ENCODE assay signal across 2 cellular contexts in the genomic region with DNA sequence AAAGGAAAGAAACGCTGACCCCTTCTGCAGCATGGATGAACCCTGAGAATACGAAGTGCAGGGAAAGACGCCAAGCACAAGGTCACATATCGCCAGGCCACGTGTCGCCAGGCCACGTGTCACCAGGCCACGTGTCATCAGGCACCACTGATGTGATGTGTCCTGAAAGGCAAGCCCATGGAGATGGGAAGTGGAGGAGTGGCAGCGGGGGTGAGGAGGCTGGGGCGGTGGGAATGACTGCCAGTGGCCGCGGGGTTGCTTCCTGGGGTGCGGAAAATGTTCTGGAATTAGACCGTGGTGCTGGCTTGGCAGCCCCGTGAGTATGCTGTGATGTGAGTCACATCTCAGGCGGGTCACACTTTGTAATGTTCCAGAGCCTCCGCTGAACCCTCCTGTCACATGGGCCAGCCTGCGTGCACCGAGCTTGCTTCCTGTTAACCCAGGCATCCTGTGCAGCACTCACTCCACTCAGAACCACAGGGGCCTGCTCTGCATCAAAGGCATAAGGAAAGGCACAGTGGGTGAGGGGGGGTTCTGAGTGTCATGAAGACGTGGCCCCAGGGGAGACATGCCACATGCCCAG.
TF ChIP-seq lines count a peak whose summit lies in the region.

No MANE protein-coding gene starts in this region.

TF ChIP-seq in liver, 16 proteins besides CTCF, POLR2A, EP300 and RAD21:
- TF ChIP-seq RXRA (IDR thresholded peaks at IDR 0.05) (peak in 1 of 2 donors; percentile 70), SP1 (IDR thresholded peaks at IDR 0.05) (peak; percentile 26), GABPA (IDR thresholded peaks at IDR 0.05 in 1 of 2, conservative IDR thresholded peaks at IDR 0.05 in 1 of 2) (no peak), YY1 (IDR thresholded peaks at IDR 0.05) (no peak), NR2F2 (IDR thresholded peaks at IDR 0.05) (peak; percentile 57), FOXA2 (IDR thresholded peaks at IDR 0.05) (no peak), EGR1 (IDR thresholded peaks at IDR 0.05; ENCODE audit: low read depth in 2 of 2) (no peak), TAF1 (conservative IDR thresholded peaks at IDR 0.05) (no peak), HNF4A (conservative IDR thresholded peaks at IDR 0.05) (no peak), FOXA1 (IDR thresholded peaks at IDR 0.05) (no peak), HNF4G (IDR thresholded peaks at IDR 0.05) (no peak), JUND (IDR thresholded peaks at IDR 0.05) (peak in 1 of 2 donors; percentile 21)
- TF ChIP-seq, protein P1, sequence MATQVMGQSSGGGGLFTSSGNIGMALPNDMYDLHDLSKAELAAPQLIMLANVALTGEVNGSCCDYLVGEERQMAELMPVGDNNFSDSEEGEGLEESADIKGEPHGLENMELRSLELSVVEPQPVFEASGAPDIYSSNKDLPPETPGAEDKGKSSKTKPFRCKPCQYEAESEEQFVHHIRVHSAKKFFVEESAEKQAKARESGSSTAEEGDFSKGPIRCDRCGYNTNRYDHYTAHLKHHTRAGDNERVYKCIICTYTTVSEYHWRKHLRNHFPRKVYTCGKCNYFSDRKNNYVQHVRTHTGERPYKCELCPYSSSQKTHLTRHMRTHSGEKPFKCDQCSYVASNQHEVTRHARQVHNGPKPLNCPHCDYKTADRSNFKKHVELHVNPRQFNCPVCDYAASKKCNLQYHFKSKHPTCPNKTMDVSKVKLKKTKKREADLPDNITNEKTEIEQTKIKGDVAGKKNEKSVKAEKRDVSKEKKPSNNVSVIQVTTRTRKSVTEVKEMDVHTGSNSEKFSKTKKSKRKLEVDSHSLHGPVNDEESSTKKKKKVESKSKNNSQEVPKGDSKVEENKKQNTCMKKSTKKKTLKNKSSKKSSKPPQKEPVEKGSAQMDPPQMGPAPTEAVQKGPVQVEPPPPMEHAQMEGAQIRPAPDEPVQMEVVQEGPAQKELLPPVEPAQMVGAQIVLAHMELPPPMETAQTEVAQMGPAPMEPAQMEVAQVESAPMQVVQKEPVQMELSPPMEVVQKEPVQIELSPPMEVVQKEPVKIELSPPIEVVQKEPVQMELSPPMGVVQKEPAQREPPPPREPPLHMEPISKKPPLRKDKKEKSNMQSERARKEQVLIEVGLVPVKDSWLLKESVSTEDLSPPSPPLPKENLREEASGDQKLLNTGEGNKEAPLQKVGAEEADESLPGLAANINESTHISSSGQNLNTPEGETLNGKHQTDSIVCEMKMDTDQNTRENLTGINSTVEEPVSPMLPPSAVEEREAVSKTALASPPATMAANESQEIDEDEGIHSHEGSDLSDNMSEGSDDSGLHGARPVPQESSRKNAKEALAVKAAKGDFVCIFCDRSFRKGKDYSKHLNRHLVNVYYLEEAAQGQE (IDR thresholded peaks at IDR 0.05) = no peak
- TF ChIP-seq, protein P2, sequence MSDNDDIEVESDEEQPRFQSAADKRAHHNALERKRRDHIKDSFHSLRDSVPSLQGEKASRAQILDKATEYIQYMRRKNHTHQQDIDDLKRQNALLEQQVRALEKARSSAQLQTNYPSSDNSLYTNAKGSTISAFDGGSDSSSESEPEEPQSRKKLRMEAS (IDR thresholded peaks at IDR 0.05) = no peak
- TF ChIP-seq, protein P3, sequence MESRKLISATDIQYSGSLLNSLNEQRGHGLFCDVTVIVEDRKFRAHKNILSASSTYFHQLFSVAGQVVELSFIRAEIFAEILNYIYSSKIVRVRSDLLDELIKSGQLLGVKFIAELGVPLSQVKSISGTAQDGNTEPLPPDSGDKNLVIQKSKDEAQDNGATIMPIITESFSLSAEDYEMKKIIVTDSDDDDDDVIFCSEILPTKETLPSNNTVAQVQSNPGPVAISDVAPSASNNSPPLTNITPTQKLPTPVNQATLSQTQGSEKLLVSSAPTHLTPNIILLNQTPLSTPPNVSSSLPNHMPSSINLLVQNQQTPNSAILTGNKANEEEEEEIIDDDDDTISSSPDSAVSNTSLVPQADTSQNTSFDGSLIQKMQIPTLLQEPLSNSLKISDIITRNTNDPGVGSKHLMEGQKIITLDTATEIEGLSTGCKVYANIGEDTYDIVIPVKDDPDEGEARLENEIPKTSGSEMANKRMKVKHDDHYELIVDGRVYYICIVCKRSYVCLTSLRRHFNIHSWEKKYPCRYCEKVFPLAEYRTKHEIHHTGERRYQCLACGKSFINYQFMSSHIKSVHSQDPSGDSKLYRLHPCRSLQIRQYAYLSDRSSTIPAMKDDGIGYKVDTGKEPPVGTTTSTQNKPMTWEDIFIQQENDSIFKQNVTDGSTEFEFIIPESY (IDR thresholded peaks at IDR 0.05) = no peak
- TF ChIP-seq, protein P4, sequence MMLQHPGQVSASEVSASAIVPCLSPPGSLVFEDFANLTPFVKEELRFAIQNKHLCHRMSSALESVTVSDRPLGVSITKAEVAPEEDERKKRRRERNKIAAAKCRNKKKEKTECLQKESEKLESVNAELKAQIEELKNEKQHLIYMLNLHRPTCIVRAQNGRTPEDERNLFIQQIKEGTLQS (IDR thresholded peaks at IDR 0.05) = no peak

TF ChIP-seq in HepG2, 621 proteins besides CTCF, POLR2A, EP300 and RAD21:
- TF ChIP-seq PAWR (CRISPR knock-in tag; IDR thresholded peaks at IDR 0.05; ENCODE audit: borderline replicate concordance) = no peak
- TF ChIP-seq ZNF768 (CRISPR knock-in tag; IDR thresholded peaks at IDR 0.05) = no peak
- TF ChIP-seq, protein P5, sequence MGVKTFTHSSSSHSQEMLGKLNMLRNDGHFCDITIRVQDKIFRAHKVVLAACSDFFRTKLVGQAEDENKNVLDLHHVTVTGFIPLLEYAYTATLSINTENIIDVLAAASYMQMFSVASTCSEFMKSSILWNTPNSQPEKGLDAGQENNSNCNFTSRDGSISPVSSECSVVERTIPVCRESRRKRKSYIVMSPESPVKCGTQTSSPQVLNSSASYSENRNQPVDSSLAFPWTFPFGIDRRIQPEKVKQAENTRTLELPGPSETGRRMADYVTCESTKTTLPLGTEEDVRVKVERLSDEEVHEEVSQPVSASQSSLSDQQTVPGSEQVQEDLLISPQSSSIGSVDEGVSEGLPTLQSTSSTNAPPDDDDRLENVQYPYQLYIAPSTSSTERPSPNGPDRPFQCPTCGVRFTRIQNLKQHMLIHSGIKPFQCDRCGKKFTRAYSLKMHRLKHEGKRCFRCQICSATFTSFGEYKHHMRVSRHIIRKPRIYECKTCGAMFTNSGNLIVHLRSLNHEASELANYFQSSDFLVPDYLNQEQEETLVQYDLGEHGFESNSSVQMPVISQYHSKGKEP (CRISPR knock-in tag; IDR thresholded peaks at IDR 0.05) = no peak
- TF ChIP-seq, protein P6, sequence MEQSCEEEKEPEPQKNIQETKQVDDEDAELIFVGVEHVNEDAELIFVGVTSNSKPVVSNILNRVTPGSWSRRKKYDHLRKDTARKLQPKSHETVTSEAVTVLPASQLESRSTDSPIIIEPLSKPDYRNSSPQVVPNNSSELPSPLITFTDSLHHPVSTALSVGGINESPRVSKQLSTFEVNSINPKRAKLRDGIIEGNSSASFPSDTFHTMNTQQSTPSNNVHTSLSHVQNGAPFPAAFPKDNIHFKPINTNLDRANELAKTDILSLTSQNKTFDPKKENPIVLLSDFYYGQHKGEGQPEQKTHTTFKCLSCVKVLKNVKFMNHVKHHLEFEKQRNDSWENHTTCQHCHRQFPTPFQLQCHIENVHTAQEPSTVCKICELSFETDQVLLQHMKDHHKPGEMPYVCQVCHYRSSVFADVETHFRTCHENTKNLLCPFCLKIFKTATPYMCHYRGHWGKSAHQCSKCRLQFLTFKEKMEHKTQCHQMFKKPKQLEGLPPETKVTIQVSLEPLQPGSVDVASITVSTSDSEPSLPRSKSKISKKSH (CRISPR knock-in tag; IDR thresholded peaks at IDR 0.05; ENCODE audit: borderline replicate concordance) = no peak
- TF ChIP-seq RBM22 (optimal IDR thresholded peaks at IDR 0.05; ENCODE audit: low read length) = no peak
- TF ChIP-seq, protein P7, sequence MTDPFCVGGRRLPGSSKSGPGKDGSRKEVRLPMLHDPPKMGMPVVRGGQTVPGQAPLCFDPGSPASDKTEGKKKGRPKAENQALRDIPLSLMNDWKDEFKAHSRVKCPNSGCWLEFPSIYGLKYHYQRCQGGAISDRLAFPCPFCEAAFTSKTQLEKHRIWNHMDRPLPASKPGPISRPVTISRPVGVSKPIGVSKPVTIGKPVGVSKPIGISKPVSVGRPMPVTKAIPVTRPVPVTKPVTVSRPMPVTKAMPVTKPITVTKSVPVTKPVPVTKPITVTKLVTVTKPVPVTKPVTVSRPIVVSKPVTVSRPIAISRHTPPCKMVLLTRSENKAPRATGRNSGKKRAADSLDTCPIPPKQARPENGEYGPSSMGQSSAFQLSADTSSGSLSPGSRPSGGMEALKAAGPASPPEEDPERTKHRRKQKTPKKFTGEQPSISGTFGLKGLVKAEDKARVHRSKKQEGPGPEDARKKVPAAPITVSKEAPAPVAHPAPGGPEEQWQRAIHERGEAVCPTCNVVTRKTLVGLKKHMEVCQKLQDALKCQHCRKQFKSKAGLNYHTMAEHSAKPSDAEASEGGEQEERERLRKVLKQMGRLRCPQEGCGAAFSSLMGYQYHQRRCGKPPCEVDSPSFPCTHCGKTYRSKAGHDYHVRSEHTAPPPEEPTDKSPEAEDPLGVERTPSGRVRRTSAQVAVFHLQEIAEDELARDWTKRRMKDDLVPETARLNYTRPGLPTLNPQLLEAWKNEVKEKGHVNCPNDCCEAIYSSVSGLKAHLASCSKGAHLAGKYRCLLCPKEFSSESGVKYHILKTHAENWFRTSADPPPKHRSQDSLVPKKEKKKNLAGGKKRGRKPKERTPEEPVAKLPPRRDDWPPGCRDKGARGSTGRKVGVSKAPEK (CRISPR knock-in tag; IDR thresholded peaks at IDR 0.05; ENCODE audit: borderline replicate concordance) = no peak
- no peak for TF ChIP-seq AKAP8 (CRISPR knock-in tag; IDR thresholded peaks at IDR 0.05)
- TF ChIP-seq U2AF1 (optimal IDR thresholded peaks at IDR 0.05; ENCODE audit: low read depth, low read length) = no peak
- TF ChIP-seq, protein P8, sequence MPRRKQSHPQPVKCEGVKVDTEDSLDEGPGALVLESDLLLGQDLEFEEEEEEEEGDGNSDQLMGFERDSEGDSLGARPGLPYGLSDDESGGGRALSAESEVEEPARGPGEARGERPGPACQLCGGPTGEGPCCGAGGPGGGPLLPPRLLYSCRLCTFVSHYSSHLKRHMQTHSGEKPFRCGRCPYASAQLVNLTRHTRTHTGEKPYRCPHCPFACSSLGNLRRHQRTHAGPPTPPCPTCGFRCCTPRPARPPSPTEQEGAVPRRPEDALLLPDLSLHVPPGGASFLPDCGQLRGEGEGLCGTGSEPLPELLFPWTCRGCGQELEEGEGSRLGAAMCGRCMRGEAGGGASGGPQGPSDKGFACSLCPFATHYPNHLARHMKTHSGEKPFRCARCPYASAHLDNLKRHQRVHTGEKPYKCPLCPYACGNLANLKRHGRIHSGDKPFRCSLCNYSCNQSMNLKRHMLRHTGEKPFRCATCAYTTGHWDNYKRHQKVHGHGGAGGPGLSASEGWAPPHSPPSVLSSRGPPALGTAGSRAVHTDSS (CRISPR knock-in tag; conservative IDR thresholded peaks at IDR 0.05) = no peak
